ENCODE assay signal across 13 cellular contexts in genomic region chr2:230924092-230924469, GRCh38. TPM values are rescaled to one million over a fixed set of nuclear protein-coding genes. Genes with fewer than 3 reads are reported as not detected.
DNase-seq lines count a peak whose midpoint lies in the region; ATAC-seq and TF ChIP-seq lines count a peak whose summit lies in the region.
"Had no signal": no experiment of that assay in that cellular context is flagged by ENCODE, and none has a peak within 500 bp of the region (broad histone marks: within the 10 kb centered on the region; RNA-seq: fewer than 3 reads in every experiment).

No MANE protein-coding gene starts in this region.

- POLR2A ChIA-PET in activated naive CD8-positive, alpha-beta T cell treated with anti-CD3 and anti-CD28 coated beads, Interleukin-2, amount 10 ng/mL, durations not matched to agents 7 days and 5 days (lab: Charles Lee): interaction anchor here (0.6 to 2.7 kb wide), 11 partner anchors 12 to 599 kb away, joined by 3 to 10 read pairs (median 5); partner anchors contain the start of gene ITM2C

- H3K9me3 Mint-ChIP-seq in activated naive CD4-positive, alpha-beta T cell treated with anti-CD3 and anti-CD28 coated beads for 36 hours: no peaks in the 10 kb centered on the region
- H3K9me3 Mint-ChIP-seq in activated naive CD8-positive, alpha-beta T cell treated with anti-CD3 and anti-CD28 coated beads, Interleukin-2, amount 10 ng/mL, durations not matched to agents 7 days and 5 days: no peaks in the 10 kb centered on the region
- no peaks in the 10 kb centered on the region for H3K9me3 Mint-ChIP-seq in stimulated activated effector memory CD8-positive, alpha-beta T cell treated with anti-CD3 and anti-CD28 coated beads, Interleukin-12 subunit alpha, Interleukin-12 subunit beta, amount 100 ng/mL, for 72 hours
- no peaks in the 10 kb centered on the region for H3K9me3 Mint-ChIP-seq in osteocyte (ENCODE audit: unreplicated experiment)

- H3K27me3 Mint-ChIP-seq in activated naive CD4-positive, alpha-beta T cell treated with anti-CD3 and anti-CD28 coated beads for 36 hours (ENCODE audit: low read depth): peaks cover 2% of the 10 kb centered on the region
- H3K27me3 Mint-ChIP-seq in activated naive CD8-positive, alpha-beta T cell treated with anti-CD3 and anti-CD28 coated beads, Interleukin-2, amount 10 ng/mL, durations not matched to agents 7 days and 5 days: no peaks in the 10 kb centered on the region
- H3K27me3 Mint-ChIP-seq in osteocyte (ENCODE audit: unreplicated experiment): peaks cover 29% of the 10 kb centered on the region

- no peak for DNase-seq in activated naive CD4-positive, alpha-beta T cell treated with anti-CD3 and anti-CD28 coated beads for 36 hours
- no peak for DNase-seq in activated naive CD4-positive, alpha-beta T cell treated with anti-CD3 and anti-CD28 coated beads, Interleukin-2, amount 50 U/mL, for 16 hours
- peak; percentile 21 for DNase-seq in activated naive CD8-positive, alpha-beta T cell treated with anti-CD3 and anti-CD28 coated beads, Interleukin-2, amount 10 ng/mL, durations not matched to agents 7 days and 5 days
- DNase-seq in stimulated activated effector memory CD8-positive, alpha-beta T cell treated with anti-CD3 and anti-CD28 coated beads, Interleukin-12 subunit alpha, Interleukin-12 subunit beta, amount 100 ng/mL, for 72 hours (ENCODE audit: low spot score in 2 of 2): no peak
- no peak for DNase-seq in NCI-H128 (lab: John Stamatoyannopoulos, UW; ENCODE audit: unreplicated experiment)
- no peak for DNase-seq in osteocyte (ENCODE audit: extremely low spot score, unreplicated experiment)
- DNase-seq: amniotic stem cell, DMS153, foreskin keratinocyte, NCI-H748 treated with DMSO at 0.1 percent for 48 hours, SIG-M5 had no signal

- no peak for TF ChIP-seq CTCF in osteocyte (IDR thresholded peaks at IDR 0.05)

- CTCF ChIA-PET in activated naive CD4-positive, alpha-beta T cell treated with anti-CD3 and anti-CD28 coated beads for 36 hours (lab: Charles Lee): interaction anchor here (0.8 to 2.8 kb wide), 11 partner anchors 10 to 321 kb away, joined by 3 to 19 read pairs (median 4); no protein-coding TSS in a partner anchor

- H3K4me3 Mint-ChIP-seq in activated naive CD4-positive, alpha-beta T cell treated with anti-CD3 and anti-CD28 coated beads for 36 hours: peak overlapping the region; percentile 60
- H3K4me3 Mint-ChIP-seq in activated naive CD8-positive, alpha-beta T cell treated with anti-CD3 and anti-CD28 coated beads, Interleukin-2, amount 10 ng/mL, durations not matched to agents 7 days and 5 days: peak overlapping the region; percentile 90
- H3K4me3 Mint-ChIP-seq in stimulated activated effector memory CD8-positive, alpha-beta T cell treated with anti-CD3 and anti-CD28 coated beads, Interleukin-12 subunit alpha, Interleukin-12 subunit beta, amount 100 ng/mL, for 72 hours: peak overlapping the region; percentile 71
- no peak overlapping the region for H3K4me3 Mint-ChIP-seq in osteocyte (ENCODE audit: unreplicated experiment)

- intact Hi-C loops in activated naive CD4-positive, alpha-beta T cell treated with anti-CD3 and anti-CD28 coated beads for 36 hours (cut with micrococcal nuclease): loop anchor here (1.0 to 5.0 kb wide), 3 partner anchors 19 to 263 kb away; partner anchors contain the start of gene PSMD1

- ATAC-seq in HG03045 (IDR thresholded peaks at IDR 0.05; ENCODE audit: unreplicated experiment) (peak; percentile 0), GM19023 (IDR thresholded peaks at IDR 0.05; ENCODE audit: unreplicated experiment) (no peak)
- ATAC-seq in activated naive CD8-positive, alpha-beta T cell treated with anti-CD3 and anti-CD28 coated beads, Interleukin-2, amount 10 ng/mL, durations not matched to agents 7 days and 5 days (ENCODE audit: low read depth): no peak
- peak; percentile 4 for ATAC-seq in stimulated activated effector memory CD8-positive, alpha-beta T cell treated with anti-CD3 and anti-CD28 coated beads, Interleukin-12 subunit alpha, Interleukin-12 subunit beta, amount 100 ng/mL, for 72 hours
- ATAC-seq: foreskin keratinocyte had no signal

- H3K27ac Mint-ChIP-seq in activated naive CD4-positive, alpha-beta T cell treated with anti-CD3 and anti-CD28 coated beads for 36 hours: peak overlapping the region; percentile 91
- peak overlapping the region; percentile 98 for H3K27ac Mint-ChIP-seq in activated naive CD8-positive, alpha-beta T cell treated with anti-CD3 and anti-CD28 coated beads, Interleukin-2, amount 10 ng/mL, durations not matched to agents 7 days and 5 days
- H3K27ac Mint-ChIP-seq in stimulated activated effector memory CD8-positive, alpha-beta T cell treated with anti-CD3 and anti-CD28 coated beads, Interleukin-12 subunit alpha, Interleukin-12 subunit beta, amount 100 ng/mL, for 72 hours: peak overlapping the region; percentile 84
- H3K27ac Mint-ChIP-seq in osteocyte (ENCODE audit: unreplicated experiment): no peak overlapping the region

- H3K36me3 Mint-ChIP-seq in activated naive CD4-positive, alpha-beta T cell treated with anti-CD3 and anti-CD28 coated beads for 36 hours (ENCODE audit: low read depth): no peaks in the 10 kb centered on the region
- peaks cover 2% of the 10 kb centered on the region for H3K36me3 Mint-ChIP-seq in activated naive CD8-positive, alpha-beta T cell treated with anti-CD3 and anti-CD28 coated beads, Interleukin-2, amount 10 ng/mL, durations not matched to agents 7 days and 5 days
- peaks cover 19% of the 10 kb centered on the region for H3K36me3 Mint-ChIP-seq in stimulated activated effector memory CD8-positive, alpha-beta T cell treated with anti-CD3 and anti-CD28 coated beads, Interleukin-12 subunit alpha, Interleukin-12 subunit beta, amount 100 ng/mL, for 72 hours
- no peaks in the 10 kb centered on the region for H3K36me3 Mint-ChIP-seq in osteocyte (ENCODE audit: unreplicated experiment)

- peaks cover 67% of the 10 kb centered on the region for H3K4me1 Mint-ChIP-seq in activated naive CD4-positive, alpha-beta T cell treated with anti-CD3 and anti-CD28 coated beads for 36 hours (ENCODE audit: low read depth)
- H3K4me1 Mint-ChIP-seq in activated naive CD8-positive, alpha-beta T cell treated with anti-CD3 and anti-CD28 coated beads, Interleukin-2, amount 10 ng/mL, durations not matched to agents 7 days and 5 days: peaks cover 59% of the 10 kb centered on the region
- peaks cover 61% of the 10 kb centered on the region for H3K4me1 Mint-ChIP-seq in stimulated activated effector memory CD8-positive, alpha-beta T cell treated with anti-CD3 and anti-CD28 coated beads, Interleukin-12 subunit alpha, Interleukin-12 subunit beta, amount 100 ng/mL, for 72 hours
- H3K4me1 Mint-ChIP-seq in osteocyte (ENCODE audit: unreplicated experiment): no peaks in the 10 kb centered on the region

RNA-seq across cellular contexts. Expression of gene GPR55, which starts 1.0 kb away (rescaled TPM):
- total RNA-seq in activated naive CD4-positive, alpha-beta T cell treated with anti-CD3 and anti-CD28 coated beads for 36 hours: under 1 TPM; 0.35 to 0.43 TPM
- 10 to 100 TPM; 18.8 to 21.5 TPM for total RNA-seq in activated naive CD8-positive, alpha-beta T cell treated with anti-CD3 and anti-CD28 coated beads, Interleukin-2, amount 10 ng/mL, durations not matched to agents 7 days and 5 days
- not detected in 2 replicates for total RNA-seq in osteocyte
- total RNA-seq: foreskin keratinocyte had no signal

RNA-seq across cellular contexts. Expression of gene ITM2C, which starts 59.3 kb away (rescaled TPM):
- total RNA-seq in activated naive CD4-positive, alpha-beta T cell treated with anti-CD3 and anti-CD28 coated beads for 36 hours: 10 to 100 TPM; 13.0 to 13.6 TPM
- 100 to 1,000 TPM; 102 to 105 TPM for total RNA-seq in activated naive CD8-positive, alpha-beta T cell treated with anti-CD3 and anti-CD28 coated beads, Interleukin-2, amount 10 ng/mL, durations not matched to agents 7 days and 5 days
- 503 and 526 TPM in 2 replicates for total RNA-seq in osteocyte

Comparison
In these comparisons a context has a peak if more than half of its experiments do, and no peak if none do; other contexts are left out.
1. ATAC-seq: peak in HG03045 (single experiment) and stimulated activated effector memory CD8-positive, alpha-beta T cell treated with anti-CD3 and anti-CD28 coated beads, Interleukin-12 subunit alpha, Interleukin-12 subunit beta, amount 100 ng/mL, for 72 hours (single experiment); none in activated naive CD8-positive, alpha-beta T cell treated with anti-CD3 and anti-CD28 coated beads, Interleukin-2, amount 10 ng/mL, durations not matched to agents 7 days and 5 days (single experiment) and GM19023 (single experiment).
2. RNA of gene GPR55, which starts 1.0 kb away (total RNA-seq): 18.8 to 21.5 TPM in activated naive CD8-positive, alpha-beta T cell treated with anti-CD3 and anti-CD28 coated beads, Interleukin-2, amount 10 ng/mL, durations not matched to agents 7 days and 5 days; 0.35 to 0.43 TPM in activated naive CD4-positive, alpha-beta T cell treated with anti-CD3 and anti-CD28 coated beads for 36 hours and not detected in osteocyte; every median in the first group is over 10 times any median in the second.
3. RNA of gene ITM2C, which starts 59.3 kb away (total RNA-seq): 503 to 526 TPM in osteocyte and 102 to 105 TPM in activated naive CD8-positive, alpha-beta T cell treated with anti-CD3 and anti-CD28 coated beads, Interleukin-2, amount 10 ng/mL, durations not matched to agents 7 days and 5 days; 13.0 to 13.6 TPM in activated naive CD4-positive, alpha-beta T cell treated with anti-CD3 and anti-CD28 coated beads for 36 hours; every median in the first group is over 4 times any median in the second.